ENCODE assay signal across 9 cellular contexts in the genomic region with DNA sequence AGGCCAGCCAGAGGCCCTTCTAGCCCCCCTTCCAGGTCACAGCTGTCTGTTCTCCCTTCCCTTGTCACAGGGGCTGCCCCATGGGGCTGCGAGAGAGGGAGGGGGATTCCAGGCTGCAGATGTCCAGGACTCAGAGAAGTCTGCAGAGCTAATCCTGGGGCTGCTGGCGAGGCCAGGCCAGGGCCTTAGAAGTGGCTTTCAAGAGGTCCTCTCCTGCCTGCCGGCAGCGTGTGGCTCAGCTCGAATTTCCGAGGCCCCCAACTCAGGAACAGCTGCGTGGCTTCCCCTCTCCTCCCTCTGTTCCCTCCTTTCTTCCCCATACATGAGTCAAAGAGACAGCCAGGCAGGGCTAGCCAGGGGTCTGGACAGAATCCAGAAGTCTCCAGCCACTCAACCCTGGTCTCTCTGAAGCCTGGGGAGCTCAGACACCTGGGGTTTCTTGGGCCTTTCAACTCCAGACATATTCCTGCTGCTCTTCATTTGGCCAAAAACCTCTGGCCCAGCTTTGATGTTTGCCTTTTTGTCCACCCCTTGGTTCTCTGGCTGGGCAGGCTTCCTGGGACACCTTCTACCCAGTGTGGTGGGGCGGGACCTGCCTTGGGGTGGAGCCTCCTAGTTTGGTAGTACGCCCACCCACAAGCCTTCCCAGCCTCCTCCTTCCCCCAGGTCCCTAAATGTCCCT. TPM values are rescaled to one million over a fixed set of nuclear protein-coding genes. Genes with fewer than 3 reads are reported as not detected.
DNase-seq lines count a peak whose midpoint lies in the region; ATAC-seq, FAIRE-seq and TF ChIP-seq lines count a peak whose summit lies in the region.
"Had no signal": no experiment of that assay in that cellular context is flagged by ENCODE, and none has a peak within 500 bp of the region (broad histone marks: within the 10 kb centered on the region; RNA-seq: fewer than 3 reads in every experiment).

No MANE protein-coding gene starts in this region.

- CTCF ChIA-PET in HCT116 (lab: Charles Lee) = interaction anchor here (1.0 to 2.2 kb wide), 2 partner anchors 10 to 116 kb away, joined by 3 to 7 read pairs; no protein-coding TSS in a partner anchor
- CTCF ChIA-PET in Caco-2 (lab: Charles Lee) = no interaction called here
- CTCF ChIA-PET in activated CD8-positive, alpha-beta T cell treated with anti-CD3 and anti-CD28 coated beads, Interleukin-2, amount 10 ng/mL, durations not matched to agents 7 days and 5 days (lab: Charles Lee) = interaction anchor here (1.4 to 7.2 kb wide), 2 partner anchors 23 to 117 kb away, joined by 3 to 61 read pairs; no protein-coding TSS in a partner anchor

- BruUV-seq in HCT116 (replicated peaks; lab: Mats Ljungman, UMichigan) (no TSS peak), Caco-2 (replicated peaks; lab: Mats Ljungman, UMichigan) (no TSS peak)

- H3K36me3 Mint-ChIP-seq in astrocyte (ENCODE audit: low read depth, unreplicated experiment) = no peaks in the 10 kb centered on the region
- no peaks in the 10 kb centered on the region for H3K36me3 Mint-ChIP-seq in stimulated activated naive B cell treated with anti-CD40 and anti-IgM and Interleukin-4, amounts not matched to agents 10 μg/mL and 1 μg/mL and 100 μg/mL, for 72 hours
- no peaks in the 10 kb centered on the region for H3K36me3 Mint-ChIP-seq in Caco-2 (ENCODE audit: insufficient read depth, unreplicated experiment)
- H3K36me3 Mint-ChIP-seq in activated CD8-positive, alpha-beta T cell treated with anti-CD3 and anti-CD28 coated beads, Interleukin-2, amount 10 ng/mL, durations not matched to agents 7 days and 5 days (ENCODE audit: low read depth) = no peaks in the 10 kb centered on the region

- H3K4me2 ChIP-seq in HCT116 (ENCODE audit: low read length) = peak overlapping the region; percentile 39
- H3K4me2 ChIP-seq in astrocyte (ENCODE audit: low read length) = no peak overlapping the region

- H3K27me3 Mint-ChIP-seq in astrocyte (ENCODE audit: low read depth, unreplicated experiment) (peaks cover 14% of the 10 kb centered on the region), Caco-2 (ENCODE audit: insufficient read depth, unreplicated experiment) (peaks cover 5% of the 10 kb centered on the region)
- H3K27me3 Mint-ChIP-seq in stimulated activated naive B cell treated with anti-CD40 and anti-IgM and Interleukin-4, amounts not matched to agents 10 μg/mL and 1 μg/mL and 100 μg/mL, for 72 hours = peaks cover 11 to 17% of the 10 kb centered on the region in 2 donors
- peaks cover 17% of the 10 kb centered on the region for H3K27me3 Mint-ChIP-seq in activated CD8-positive, alpha-beta T cell treated with anti-CD3 and anti-CD28 coated beads, Interleukin-2, amount 10 ng/mL, durations not matched to agents 7 days and 5 days (ENCODE audit: low read depth)

- H3K4me1 Mint-ChIP-seq in astrocyte (ENCODE audit: low read depth, unreplicated experiment) = peaks cover 38% of the 10 kb centered on the region
- H3K4me1 Mint-ChIP-seq in stimulated activated naive B cell treated with anti-CD40 and anti-IgM and Interleukin-4, amounts not matched to agents 10 μg/mL and 1 μg/mL and 100 μg/mL, for 72 hours = peaks cover 9 to 10% of the 10 kb centered on the region in 2 donors
- H3K4me1 Mint-ChIP-seq in Caco-2 (ENCODE audit: low read depth, unreplicated experiment) = peaks cover 6% of the 10 kb centered on the region
- H3K4me1 Mint-ChIP-seq in activated CD8-positive, alpha-beta T cell treated with anti-CD3 and anti-CD28 coated beads, Interleukin-2, amount 10 ng/mL, durations not matched to agents 7 days and 5 days (ENCODE audit: low read depth) = peaks cover 7% of the 10 kb centered on the region

- DNase-seq in HCT116 (ENCODE audit: low read depth, low spot score) (no peak), astrocyte (ENCODE audit: low read depth) (peak; percentile 58), iris pigment epithelial cell (ENCODE audit: low read depth) (peak; percentile 43), Caco-2 (no peak), midbrain (lab: John Stamatoyannopoulos, UW) (no peak)
- DNase-seq in stimulated activated naive B cell treated with anti-CD40 and anti-IgM and Interleukin-4, amounts not matched to agents 10 μg/mL and 1 μg/mL and 100 μg/mL, for 72 hours = no peak
- no peak for DNase-seq in activated CD8-positive, alpha-beta T cell treated with anti-CD3 and anti-CD28 coated beads, Interleukin-2, amount 10 ng/mL, durations not matched to agents 7 days and 5 days
- DNase-seq: colonic mucosa had no signal

- peak overlapping the region; percentile 93 for H2AFZ ChIP-seq in HCT116 (ENCODE audit: low read depth, low read length, poor library complexity, severe bottlenecking)
- peak overlapping the region; percentile 21 for H2AFZ ChIP-seq in astrocyte (ENCODE audit: low read depth, low read length)

- peaks cover 2% of the 10 kb centered on the region; the same call in 1 of the 2 replicates for H3K27me3 ChIP-seq in HCT116 (ENCODE audit: insufficient read depth, low read length)
- peaks cover 2% of the 10 kb centered on the region for H3K27me3 ChIP-seq in astrocyte (ENCODE audit: insufficient read depth, low read length)
- no peaks in the 10 kb centered on the region for H3K27me3 ChIP-seq in Caco-2 (replicated peaks; ENCODE audit: control insufficient read depth, insufficient read depth, low read length)
- H3K27me3 ChIP-seq: colonic mucosa had no signal

- H3K4me3 Mint-ChIP-seq in astrocyte (ENCODE audit: unreplicated experiment) = no peak overlapping the region
- H3K4me3 Mint-ChIP-seq in stimulated activated naive B cell treated with anti-CD40 and anti-IgM and Interleukin-4, amounts not matched to agents 10 μg/mL and 1 μg/mL and 100 μg/mL, for 72 hours = no peak overlapping the region
- no peak overlapping the region for H3K4me3 Mint-ChIP-seq in Caco-2 (ENCODE audit: unreplicated experiment)
- no peak overlapping the region for H3K4me3 Mint-ChIP-seq in activated CD8-positive, alpha-beta T cell treated with anti-CD3 and anti-CD28 coated beads, Interleukin-2, amount 10 ng/mL, durations not matched to agents 7 days and 5 days

- H3K79me2 ChIP-seq in HCT116 (ENCODE audit: insufficient read depth, low read length) (no peaks in the 10 kb centered on the region), astrocyte (ENCODE audit: insufficient read depth, low read length) (no peaks in the 10 kb centered on the region)

- no peaks in the 10 kb centered on the region for H3K9me3 ChIP-seq in HCT116 (ENCODE audit: control insufficient read depth in 1 of 2, insufficient read depth in 1 of 2, low read depth in 1 of 2, low read length in 2 of 2)
- no peaks in the 10 kb centered on the region for H3K9me3 ChIP-seq in astrocyte (ENCODE audit: insufficient read depth, low read depth, low read length)
- H3K9me3 ChIP-seq in Caco-2 = no peaks in the 10 kb centered on the region
- H3K9me3 ChIP-seq: colonic mucosa, neutrophil had no signal

- TF ChIP-seq CTCF in HCT116 (IDR thresholded peaks at IDR 0.05 in 2 of 3, conservative IDR thresholded peaks at IDR 0.05 in 1 of 3; ENCODE audit: borderline replicate concordance in 1 of 3, insufficient read depth in 1 of 3, low read depth in 2 of 3, low read length in 2 of 3) (no peak), astrocyte (IDR thresholded peaks at IDR 0.05; ENCODE audit: insufficient read depth, low read depth, low read length) (no peak), Caco-2 (IDR thresholded peaks at IDR 0.05; ENCODE audit: insufficient read depth in 1 of 2, low read depth in 1 of 2, low read length in 1 of 2, severe bottlenecking in 1 of 2, unreplicated experiment in 1 of 2) (no peak)

- H3K4me1 ChIP-seq in HCT116 (ENCODE audit: control insufficient read depth in 1 of 2, insufficient read depth in 2 of 2, low read length in 2 of 2) = peaks cover 26 to 40% of the 10 kb centered on the region in 2 experiments
- H3K4me1 ChIP-seq in astrocyte (ENCODE audit: insufficient read depth, low read length) = peaks cover 29% of the 10 kb centered on the region
- no peaks in the 10 kb centered on the region for H3K4me1 ChIP-seq in Caco-2
- H3K4me1 ChIP-seq: colonic mucosa had no signal

- POLR2A ChIA-PET in HCT116 (lab: Charles Lee) (no interaction called here), Caco-2 (lab: Charles Lee) (no interaction called here)
- POLR2A ChIA-PET in activated CD8-positive, alpha-beta T cell treated with anti-CD3 and anti-CD28 coated beads, Interleukin-2, amount 10 ng/mL, durations not matched to agents 7 days and 5 days (lab: Charles Lee) = no interaction called here

- no peaks in the 10 kb centered on the region for H3K9me3 Mint-ChIP-seq in astrocyte (ENCODE audit: unreplicated experiment)
- H3K9me3 Mint-ChIP-seq in stimulated activated naive B cell treated with anti-CD40 and anti-IgM and Interleukin-4, amounts not matched to agents 10 μg/mL and 1 μg/mL and 100 μg/mL, for 72 hours = no peaks in the 10 kb centered on the region
- no peaks in the 10 kb centered on the region for H3K9me3 Mint-ChIP-seq in Caco-2 (ENCODE audit: unreplicated experiment)
- H3K9me3 Mint-ChIP-seq in activated CD8-positive, alpha-beta T cell treated with anti-CD3 and anti-CD28 coated beads, Interleukin-2, amount 10 ng/mL, durations not matched to agents 7 days and 5 days (ENCODE audit: insufficient read depth) = no peaks in the 10 kb centered on the region

- H3K9me2 ChIP-seq in HCT116 (ENCODE audit: insufficient read depth) = no peaks in the 10 kb centered on the region

- TF ChIP-seq POLR2A in HCT116 (IDR thresholded peaks at IDR 0.05; ENCODE audit: borderline replicate concordance, extremely low read depth, insufficient read depth, insufficient read length) = no peak

- H3K4me3 ChIP-seq in HCT116 (replicated peaks in 1 of 2; ENCODE audit: low read depth in 1 of 2, low read length in 2 of 2) = no peak overlapping the region
- H3K4me3 ChIP-seq in astrocyte (ENCODE audit: insufficient read depth, low read depth, low read length) = no peak overlapping the region
- H3K4me3 ChIP-seq in Caco-2 (ENCODE audit: low read depth, low read length) = no peak overlapping the region
- H3K4me3 ChIP-seq: colonic mucosa had no signal

- no peak for TF ChIP-seq RAD21 in HCT116 (IDR thresholded peaks at IDR 0.05; ENCODE audit: low read depth)

- intact Hi-C loops in HCT116 (cut with micrococcal nuclease) (loop anchor here (5.0 kb wide), 1 partner anchor 193 kb away; no protein-coding TSS in a partner anchor), Caco-2 (cut with micrococcal nuclease; ENCODE audit: unreplicated experiment) (no loop called here)

- no peak overlapping the region; the same call in 1 of the 2 replicates for H3K9ac ChIP-seq in HCT116 (ENCODE audit: low read length)
- no peak overlapping the region for H3K9ac ChIP-seq in astrocyte (ENCODE audit: low read length)

- H3K27ac Mint-ChIP-seq in astrocyte (ENCODE audit: unreplicated experiment) (peak overlapping the region; percentile 14), Caco-2 (ENCODE audit: unreplicated experiment) (no peak overlapping the region)
- H3K27ac Mint-ChIP-seq in stimulated activated naive B cell treated with anti-CD40 and anti-IgM and Interleukin-4, amounts not matched to agents 10 μg/mL and 1 μg/mL and 100 μg/mL, for 72 hours = peak overlapping the region; percentile 22
- no peak overlapping the region for H3K27ac Mint-ChIP-seq in activated CD8-positive, alpha-beta T cell treated with anti-CD3 and anti-CD28 coated beads, Interleukin-2, amount 10 ng/mL, durations not matched to agents 7 days and 5 days

- RAD21 ChIA-PET in HCT116 (lab: Charles Lee; ENCODE audit: low non-redundant PET in 1 of 2, low total read pairs in 2 of 2, uncharacterized antibody in 2 of 2, unreplicated experiment in 2 of 2) = interaction anchor here in 1 of 2 experiments (1.2 kb wide), 1 partner anchor 116 kb away, joined by 3 read pairs; no protein-coding TSS in a partner anchor

- H4K20me1 ChIP-seq in HCT116 (ENCODE audit: insufficient read depth) = no peaks in the 10 kb centered on the region
- H4K20me1 ChIP-seq in astrocyte (ENCODE audit: insufficient read depth, low read length) = no peaks in the 10 kb centered on the region

- ATAC-seq in HCT116 = peak; percentile 50
- ATAC-seq in stimulated activated naive B cell treated with anti-CD40 and anti-IgM and Interleukin-4, amounts not matched to agents 10 μg/mL and 1 μg/mL and 100 μg/mL, for 72 hours (replicated peaks) = peak; percentile 21 to 41
- no peak for ATAC-seq in activated CD8-positive, alpha-beta T cell treated with anti-CD3 and anti-CD28 coated beads, Interleukin-2, amount 10 ng/mL, durations not matched to agents 7 days and 5 days

- FAIRE-seq in astrocyte (lab: Jason Lieb, UNC) = no peak

- no peaks in the 10 kb centered on the region for H3K36me3 ChIP-seq in HCT116 (ENCODE audit: control insufficient read depth in 1 of 2, insufficient read depth in 2 of 2, low read length in 2 of 2)
- H3K36me3 ChIP-seq in astrocyte (ENCODE audit: insufficient read depth, low read length) = no peaks in the 10 kb centered on the region
- H3K36me3 ChIP-seq in Caco-2 (ENCODE audit: control insufficient read depth, insufficient read depth, low read length) = no peaks in the 10 kb centered on the region
- H3K36me3 ChIP-seq: colonic mucosa, neutrophil had no signal

- H3K27ac ChIP-seq in HCT116 (ENCODE audit: low read depth, low read length) = no peak overlapping the region; the same call in 1 of the 2 replicates
- no peak overlapping the region for H3K27ac ChIP-seq in astrocyte (ENCODE audit: low read depth, low read length)
- H3K27ac ChIP-seq: colonic mucosa, neutrophil had no signal

RNA-seq across cellular contexts. Expression of gene EIF5AL1, which starts 21.8 kb away (rescaled TPM):
- total RNA-seq in HCT116 (2021; ENCODE audit: unreplicated experiment) (5.6 TPM), astrocyte (1.0 and 1.1 TPM in 2 replicates), Caco-2 (2022) (0.93 and 1.1 TPM in 2 replicates)
- polyA plus RNA-seq in HCT116 (2012) = 0.89 and 1.6 TPM in 2 replicates
- total RNA-seq in activated CD8-positive, alpha-beta T cell treated with anti-CD3 and anti-CD28 coated beads, Interleukin-2, amount 10 ng/mL, durations not matched to agents 7 days and 5 days = under 1 TPM; 0.53 to 0.83 TPM

RNA-seq across cellular contexts. Expression of gene ZCCHC24, which starts 45.1 kb away (rescaled TPM):
- total RNA-seq in HCT116 (2021; ENCODE audit: unreplicated experiment) (7.0 TPM), astrocyte (21.4 and 26.2 TPM in 2 replicates), Caco-2 (2022) (2.5 and 3.1 TPM in 2 replicates)
- polyA plus RNA-seq in HCT116 (2012) = 2.8 and 3.1 TPM in 2 replicates
- total RNA-seq in activated CD8-positive, alpha-beta T cell treated with anti-CD3 and anti-CD28 coated beads, Interleukin-2, amount 10 ng/mL, durations not matched to agents 7 days and 5 days = 1 to 10 TPM; 1.7 to 1.8 TPM

Comparison
In these comparisons a context has a peak if more than half of its experiments do, and no peak if none do; other contexts are left out.
1. DNase-seq: peak in astrocyte (single experiment) and iris pigment epithelial cell (single experiment); none in HCT116 (single experiment), stimulated activated naive B cell treated with anti-CD40 and anti-IgM and Interleukin-4, amounts not matched to agents 10 μg/mL and 1 μg/mL and 100 μg/mL, for 72 hours (single experiment), Caco-2 (0 of 2), midbrain (single experiment) and activated CD8-positive, alpha-beta T cell treated with anti-CD3 and anti-CD28 coated beads, Interleukin-2, amount 10 ng/mL, durations not matched to agents 7 days and 5 days (single experiment).
2. H3K27ac Mint-ChIP-seq: peak in astrocyte (single experiment) and stimulated activated naive B cell treated with anti-CD40 and anti-IgM and Interleukin-4, amounts not matched to agents 10 μg/mL and 1 μg/mL and 100 μg/mL, for 72 hours (single experiment); none in Caco-2 (single experiment) and activated CD8-positive, alpha-beta T cell treated with anti-CD3 and anti-CD28 coated beads, Interleukin-2, amount 10 ng/mL, durations not matched to agents 7 days and 5 days (single experiment).